ENCODE assay signal across 9 cellular contexts in the genomic region with DNA sequence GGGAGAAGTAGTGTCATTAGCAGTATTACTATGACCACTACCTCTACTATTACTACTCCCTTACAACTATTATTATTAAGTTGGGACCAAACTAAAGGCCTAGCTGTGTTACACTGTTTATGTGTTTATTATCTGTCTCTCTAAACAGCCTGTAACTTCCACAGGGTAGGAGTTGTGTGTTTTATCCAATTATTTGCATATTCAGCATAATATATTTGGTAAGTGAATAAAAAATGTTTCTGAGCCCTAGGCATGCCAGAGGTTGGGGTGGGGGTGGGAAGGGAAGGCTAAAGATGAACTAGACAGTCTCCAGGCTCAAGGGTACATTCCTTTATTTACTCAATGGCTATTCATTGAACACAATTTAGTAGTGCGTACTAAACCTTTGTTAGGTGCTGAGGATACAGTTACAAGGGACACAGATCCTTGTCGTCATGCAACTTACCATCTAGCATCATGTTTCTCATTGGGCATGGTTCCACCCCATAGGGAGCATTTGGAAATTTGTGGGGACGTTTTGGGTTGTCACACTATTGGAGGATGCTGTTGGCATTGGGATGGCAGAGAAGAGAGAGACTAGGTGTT.
"Had no signal": no experiment of that assay in that cellular context is flagged by ENCODE, and none has a peak within 500 bp of the region (broad histone marks: within the 10 kb centered on the region; RNA-seq: fewer than 3 reads in every experiment).

No MANE protein-coding gene starts in this region.

- H3K9me3 Mint-ChIP-seq: GM23338, H9 had no signal

- H3K4me3 Mint-ChIP-seq: GM23338, H9 had no signal

- H3K4me3 ChIP-seq: GM23338 had no signal

- H3K27ac ChIP-seq: HL-60, KMS-11 had no signal

- ATAC-seq: GM23338 had no signal

- H3K27ac Mint-ChIP-seq: GM23338, H9 had no signal

- H3K4me1 Mint-ChIP-seq: GM23338, H9 had no signal

- H3K9ac ChIP-seq: KMS-11 had no signal

- FAIRE-seq: H1, H54 had no signal

- H3K4me2 ChIP-seq: GM23338, KMS-11 had no signal

- H2AFZ ChIP-seq: GM23338 had no signal

- DNase-seq: H9, HCEC 1CT, Karpas-422, KBM-7 had no signal
